ENCODE assay signal across 21 cellular contexts in the genomic region with DNA sequence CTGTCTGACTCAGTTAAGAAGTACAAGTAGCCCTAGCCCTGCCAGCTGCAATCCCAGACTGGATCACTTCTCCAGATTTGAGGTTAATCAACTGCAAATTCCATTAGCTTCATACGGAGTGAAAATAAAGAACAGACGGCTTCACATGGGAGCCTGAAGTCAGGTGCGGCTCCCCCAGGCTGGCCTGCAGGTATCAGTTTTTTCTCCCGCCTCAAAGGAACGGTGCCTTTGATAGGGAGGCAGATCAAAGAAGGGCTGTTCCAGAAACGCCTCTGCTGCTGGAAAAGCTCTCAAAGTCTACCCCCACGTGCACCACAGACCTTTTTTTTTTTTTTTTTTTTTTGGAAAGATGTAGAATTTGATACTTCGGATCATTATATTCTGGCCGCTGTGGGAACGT.
"Had no signal": no experiment of that assay in that cellular context is flagged by ENCODE, and none has a peak within 500 bp of the region (broad histone marks: within the 10 kb centered on the region; RNA-seq: fewer than 3 reads in every experiment).

No MANE protein-coding gene starts in this region.

- ATAC-seq: naive thymus-derived CD8-positive, alpha-beta T cell; psoas muscle; stimulated activated naive CD8-positive, alpha-beta T cell treated with anti-CD3 and anti-CD28 coated beads, Interleukin-15, Interleukin-2, amounts not matched to agents 100 U/mL and 50 U/mL, for 24 hours had no signal

- H3K36me3 Mint-ChIP-seq: activated CD4-positive, alpha-beta memory T cell treated with anti-CD3 and anti-CD28 coated beads for 36 hours; activated naive CD8-positive, alpha-beta T cell treated with anti-CD3 and anti-CD28 coated beads, Interleukin-2, amount 10 ng/mL, durations not matched to agents 7 days and 5 days; mesothelial cell of epicardium; naive thymus-derived CD8-positive, alpha-beta T cell had no signal

- H3K27ac Mint-ChIP-seq: activated CD4-positive, alpha-beta memory T cell treated with anti-CD3 and anti-CD28 coated beads for 36 hours; activated naive CD8-positive, alpha-beta T cell treated with anti-CD3 and anti-CD28 coated beads, Interleukin-2, amount 10 ng/mL, durations not matched to agents 7 days and 5 days; mesothelial cell of epicardium; naive thymus-derived CD8-positive, alpha-beta T cell; T-helper 1 cell treated with Interleukin-12 subunit alpha and Interleukin-12 subunit beta and Interleukin-4 antibody, amounts not matched to agents 30 μg/mL and 1 μg/mL, for 36 hours had no signal

- H3K4me1 Mint-ChIP-seq: activated naive CD8-positive, alpha-beta T cell treated with anti-CD3 and anti-CD28 coated beads, Interleukin-2, amount 10 ng/mL, durations not matched to agents 7 days and 5 days; naive thymus-derived CD8-positive, alpha-beta T cell had no signal

- DNase-seq: activated CD4-positive, alpha-beta memory T cell treated with anti-CD3 and anti-CD28 coated beads for 36 hours; activated CD4-positive, alpha-beta T cell treated with anti-CD3 and anti-CD28 coated beads for 48 hours; activated naive CD4-positive, alpha-beta T cell treated with Interleukin-2 at 50 U/mL for 16 hours; activated naive CD8-positive, alpha-beta T cell treated with anti-CD3 and anti-CD28 coated beads, Interleukin-2, amount 10 ng/mL, durations not matched to agents 7 days and 5 days; activated T-cell treated with anti-CD3 and anti-CD28 coated beads, Interleukin-2, amount 50 U/mL, for 48 hours; amniotic stem cell; erythroblast; foreskin fibroblast; kidney glomerular epithelial cell; left ventricle myocardium inferior; naive thymus-derived CD8-positive, alpha-beta T cell; ovary; psoas muscle; stimulated activated CD4-positive, alpha-beta T cell treated with anti-CD3 and anti-CD28 coated beads, Interleukin-12 subunit alpha, Interleukin-12 subunit beta, amount 100 ng/mL, for 4 hours; stimulated activated CD4-positive, alpha-beta T cell treated with anti-CD3 and anti-CD28 coated beads, Interleukin-4, amount 100 ng/mL, for 4 hours; stimulated activated naive CD8-positive, alpha-beta T cell treated with anti-CD3 and anti-CD28 coated beads, Interleukin-15, Interleukin-2, amounts not matched to agents 100 U/mL and 50 U/mL, for 24 hours; substantia nigra; T1000; thyroid gland had no signal

- H3K4me3 Mint-ChIP-seq: activated CD4-positive, alpha-beta memory T cell treated with anti-CD3 and anti-CD28 coated beads for 36 hours; activated naive CD8-positive, alpha-beta T cell treated with anti-CD3 and anti-CD28 coated beads, Interleukin-2, amount 10 ng/mL, durations not matched to agents 7 days and 5 days; mesothelial cell of epicardium; naive thymus-derived CD8-positive, alpha-beta T cell; T-helper 1 cell treated with Interleukin-12 subunit alpha and Interleukin-12 subunit beta and Interleukin-4 antibody, amounts not matched to agents 30 μg/mL and 1 μg/mL, for 36 hours had no signal

- H3K9me3 Mint-ChIP-seq: activated CD4-positive, alpha-beta memory T cell treated with anti-CD3 and anti-CD28 coated beads for 36 hours; activated naive CD8-positive, alpha-beta T cell treated with anti-CD3 and anti-CD28 coated beads, Interleukin-2, amount 10 ng/mL, durations not matched to agents 7 days and 5 days; mesothelial cell of epicardium; naive thymus-derived CD8-positive, alpha-beta T cell; T-helper 1 cell treated with Interleukin-12 subunit alpha and Interleukin-12 subunit beta and Interleukin-4 antibody, amounts not matched to agents 30 μg/mL and 1 μg/mL, for 36 hours had no signal
